In the genomic region with DNA sequence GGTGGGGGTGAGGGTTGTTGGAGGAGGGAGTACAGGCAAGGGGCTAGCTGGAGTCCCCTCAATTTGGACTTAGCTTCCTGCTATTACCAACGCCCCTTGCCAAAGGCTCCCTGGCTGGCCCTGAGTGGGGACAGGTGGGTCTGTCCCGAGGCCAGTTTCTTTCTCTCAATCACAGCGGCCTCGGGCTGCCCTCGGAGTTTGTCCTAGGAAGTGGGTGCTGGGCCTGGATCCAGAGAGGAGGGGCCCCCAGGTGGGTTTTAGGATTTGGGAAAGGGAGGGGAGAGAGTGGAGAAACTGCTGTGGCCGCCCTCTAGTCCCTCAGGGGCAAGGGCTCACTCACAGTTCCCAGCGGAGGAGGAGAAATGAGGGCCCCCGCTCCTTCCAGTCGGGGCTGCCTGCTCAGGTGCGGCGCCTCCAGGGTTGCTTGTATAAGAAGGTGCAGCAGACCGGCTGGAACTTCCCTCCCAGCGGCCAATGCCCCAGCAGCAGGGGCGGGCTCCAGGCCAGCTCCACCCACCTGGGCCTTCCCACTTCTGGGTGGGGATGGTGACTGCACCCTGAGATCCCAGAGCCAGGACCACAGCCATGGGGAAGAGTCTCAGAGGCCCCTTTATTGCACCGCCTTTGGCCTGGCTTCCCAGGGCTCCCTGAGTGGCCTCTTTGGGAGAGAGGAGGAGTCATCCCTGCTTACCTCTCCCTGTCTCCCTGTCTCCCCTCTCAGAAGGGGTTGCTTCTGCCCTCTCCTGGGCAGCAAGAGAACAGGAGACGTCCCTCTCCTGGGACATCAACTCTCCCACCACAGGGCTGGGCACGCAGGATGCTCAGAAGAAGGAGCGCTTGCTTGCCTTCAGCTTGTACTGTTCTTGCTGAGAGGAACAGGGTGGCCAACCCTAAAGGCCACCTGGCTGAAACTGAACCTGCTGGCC, we compare ENCODE assay signal across 9 cellular contexts.
DNase-seq lines count a peak whose midpoint lies in the region; ATAC-seq, FAIRE-seq and TF ChIP-seq lines count a peak whose summit lies in the region.
"Had no signal": no experiment of that assay in that cellular context is flagged by ENCODE, and none has a peak within 500 bp of the region (broad histone marks: within the 10 kb centered on the region; RNA-seq: fewer than 3 reads in every experiment).

No MANE protein-coding gene starts in this region.

- H3K4me1 Mint-ChIP-seq in MCF 10A (ENCODE audit: insufficient read depth, unreplicated experiment) = no peaks in the 10 kb centered on the region

- DNase-seq in A172 (ENCODE audit: low spot score) = peak; percentile 62
- DNase-seq in GM12892 (ENCODE audit: insufficient read length) = no peak
- peak; percentile 78 to 89 for DNase-seq in NCI-H2081 (lab: John Stamatoyannopoulos, UW)
- DNase-seq in MCF 10A (ENCODE audit: unreplicated experiment) = peak; percentile 91
- DNase-seq in lower lobe of right lung = peak; percentile 85
- no peak for DNase-seq in epidermal melanocyte (ENCODE audit: insufficient read length, low spot score)

- peaks cover 59% of the 10 kb centered on the region for H3K4me1 ChIP-seq in lower lobe of right lung

- peak overlapping the region; percentile 64 for H3K27ac ChIP-seq in lower lobe of right lung
- H3K27ac ChIP-seq: tibial artery had no signal

- H3K27me3 ChIP-seq in lower lobe of right lung (ENCODE audit: low read depth) = no peaks in the 10 kb centered on the region

- POLR2A ChIA-PET in MCF 10A (lab: Yijun Ruan, JAX) = interaction anchor here (0.6 to 1.3 kb wide), 6 partner anchors 11 to 288 kb away, joined by 3 to 4 read pairs (median 3); no protein-coding TSS in a partner anchor

- CTCF ChIA-PET in MCF 10A (lab: Yijun Ruan, JAX) = interaction anchor here (0.6 to 1.8 kb wide), 6 partner anchors 9 to 451 kb away, joined by 3 to 7 read pairs (median 3); no protein-coding TSS in a partner anchor

- FAIRE-seq in GM12892 (lab: Jason Lieb, UNC) = peak; percentile 90

- BruUV-seq in MCF 10A (replicated peaks; lab: Mats Ljungman, UMichigan) = no TSS peak

- ATAC-seq in lower lobe of right lung (peak; percentile 76 to 82), HG03378 (IDR thresholded peaks at IDR 0.05; ENCODE audit: unreplicated experiment) (no peak), GM18907 (IDR thresholded peaks at IDR 0.05; ENCODE audit: unreplicated experiment) (no peak)

- H3K4me3 Mint-ChIP-seq in MCF 10A (ENCODE audit: unreplicated experiment) = peak overlapping the region; percentile 66

- peak overlapping the region; percentile 29 for H3K4me3 ChIP-seq in lower lobe of right lung
- H3K4me3 ChIP-seq: tibial artery had no signal

- peak; percentile 43 for TF ChIP-seq CTCF in MCF 10A (IDR thresholded peaks at IDR 0.05; ENCODE audit: unreplicated experiment)
- TF ChIP-seq CTCF in lower lobe of right lung (IDR thresholded peaks at IDR 0.05) = peak; percentile 31

- H3K9me3 Mint-ChIP-seq in MCF 10A (ENCODE audit: unreplicated experiment) = no peaks in the 10 kb centered on the region

- TF ChIP-seq POLR2A in GM12892 (IDR thresholded peaks at IDR 0.05; ENCODE audit: low read depth, low read length) = no peak

- intact Hi-C loops in MCF 10A (cut with micrococcal nuclease) = loop anchor here (1.0 to 10.0 kb wide), 2 partner anchors 109 to 354 kb away; a partner anchor contains a TSS
- intact Hi-C loops in lower lobe of right lung (cut with DNase I) = no loop called here

- H3K36me3 ChIP-seq in lower lobe of right lung = peaks cover 20% of the 10 kb centered on the region
- H3K36me3 ChIP-seq: tibial artery had no signal

- H3K27me3 Mint-ChIP-seq in MCF 10A (ENCODE audit: insufficient read depth, unreplicated experiment) = no peaks in the 10 kb centered on the region

- no peak overlapping the region for H3K27ac Mint-ChIP-seq in MCF 10A (ENCODE audit: low read depth, unreplicated experiment)

- H3K9me3 ChIP-seq in lower lobe of right lung = no peaks in the 10 kb centered on the region
- H3K9me3 ChIP-seq: tibial artery had no signal

- peaks cover 32% of the 10 kb centered on the region for H3K36me3 Mint-ChIP-seq in MCF 10A (ENCODE audit: insufficient read depth, unreplicated experiment)

Comparison
In these comparisons a context has a peak if more than half of its experiments do, and no peak if none do; other contexts are left out.
1. DNase-seq: peak in A172 (single experiment), NCI-H2081 (2 of 2), MCF 10A (single experiment) and lower lobe of right lung (single experiment); none in GM12892 (single experiment) and epidermal melanocyte (single experiment).
2. ATAC-seq: peak in lower lobe of right lung (2 of 2); none in HG03378 (single experiment) and GM18907 (single experiment).